In the genomic region with DNA sequence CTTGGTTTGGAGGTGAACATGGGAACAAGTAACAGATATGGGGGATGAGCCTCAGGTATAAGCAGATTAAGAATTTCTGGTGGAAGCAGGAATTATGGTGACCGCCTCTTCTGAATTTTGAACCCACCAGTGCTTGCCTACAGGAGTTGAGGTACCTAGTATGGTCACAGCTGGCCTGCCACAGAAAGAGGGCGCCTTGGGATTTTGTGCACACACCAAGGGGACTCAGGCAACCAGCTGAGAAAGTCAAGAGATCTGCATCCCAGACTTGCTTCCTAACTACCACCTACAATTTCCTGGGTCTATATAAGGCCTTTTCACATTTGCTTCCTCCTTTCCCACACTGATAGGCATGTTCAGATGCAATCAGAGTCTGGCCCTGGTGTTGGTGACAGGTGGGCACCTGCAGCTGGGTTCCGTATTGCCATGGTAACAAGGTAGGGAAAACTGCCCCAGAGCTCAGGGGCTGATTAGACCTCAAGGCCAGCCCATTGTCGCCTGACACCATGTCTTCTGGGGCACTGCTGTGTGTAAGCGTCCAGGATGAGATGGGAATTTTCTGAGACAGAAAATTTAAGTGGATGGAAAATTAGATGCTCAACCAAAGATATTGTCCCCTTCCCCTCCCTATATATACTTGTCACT, we compare ENCODE assay signal across 34 cellular contexts.
"Had no signal": no experiment of that assay in that cellular context is flagged by ENCODE, and none has a peak within 500 bp of the region (broad histone marks: within the 10 kb centered on the region; RNA-seq: fewer than 3 reads in every experiment).

No MANE protein-coding gene starts in this region.

- DNase-seq: activated CD4-positive, alpha-beta memory T cell treated with anti-CD3 and anti-CD28 coated beads, Interleukin-2, amount 10 ng/mL, durations not matched to agents 7 days and 5 days; activated CD4-positive, alpha-beta T cell treated with anti-CD3 and anti-CD28 coated beads for 1 hour; activated CD4-positive, alpha-beta T cell treated with anti-CD3 and anti-CD28 coated beads for 48 hours; activated CD4-positive, CD25-positive, alpha-beta regulatory T cell; activated CD8-positive, alpha-beta memory T cell treated with anti-CD3 and anti-CD28 coated beads for 24 hours; activated CD8-positive, alpha-beta memory T cell treated with anti-CD3 and anti-CD28 coated beads, Interleukin-2, amount 10 ng/mL, durations not matched to agents 7 days and 5 days; activated CD8-positive, alpha-beta memory T cell treated with anti-CD3 and anti-CD28 coated beads, Interleukin-2, amount 50 U/mL, for 48 hours; activated effector memory CD4-positive, alpha-beta T cell treated with Interleukin-2 at 50 U/mL for 16 hours; activated naive CD4-positive, alpha-beta T cell treated with anti-CD3 and anti-CD28 coated beads, Interleukin-2, amount 10 ng/mL, durations not matched to agents 7 days and 5 days; activated naive CD8-positive, alpha-beta T cell treated with anti-CD3 and anti-CD28 coated beads, Interleukin-2, amount 50 U/mL, for 24 hours; activated T-cell treated with anti-CD3 and anti-CD28 coated beads, Interleukin-2, amount 50 U/mL, for 48 hours; anterior cingulate cortex; caudate nucleus; cerebellar nuclear complex; IMR-90; Karpas-422; KBM-7; MG63; NCI-H1048; NCI-H1105 treated with DMSO at 0.1 percent for 48 hours; NCI-H1436 treated with DMSO at 0.1 percent for 48 hours; NCI-H1930; NCI-H2081 treated with DMSO at 0.1 percent for 48 hours; NCI-H226; NCI-H446 treated with DMSO at 0.1 percent for 48 hours; NCI-H524; NCI-H69; NK-92 treated with Interleukin-12 subunit alpha and Interleukin-12 subunit beta, amount 100 ng/mL, for 24 hours; PC-3; Peyer's patch; Right ventricle myocardium superior; RPMI8226; T1000; WERI-Rb-1 had no signal

- H3K27ac ChIP-seq: Peyer's patch, WERI-Rb-1 had no signal

- H3K36me3 ChIP-seq: MG63, Peyer's patch, WERI-Rb-1 had no signal

- H3K9me3 ChIP-seq: MG63, Peyer's patch had no signal

- H3K4me1 ChIP-seq: Peyer's patch had no signal

- H3K4me3 ChIP-seq: MG63, Peyer's patch had no signal

- H3K27me3 ChIP-seq: MG63, Peyer's patch had no signal

- ATAC-seq: activated CD8-positive, alpha-beta memory T cell treated with anti-CD3 and anti-CD28 coated beads, Interleukin-2, amount 10 ng/mL, durations not matched to agents 7 days and 5 days; activated naive CD8-positive, alpha-beta T cell treated with anti-CD3 and anti-CD28 coated beads, Interleukin-2, amount 50 U/mL, for 24 hours; PC-3 had no signal
